In the genomic region with DNA sequence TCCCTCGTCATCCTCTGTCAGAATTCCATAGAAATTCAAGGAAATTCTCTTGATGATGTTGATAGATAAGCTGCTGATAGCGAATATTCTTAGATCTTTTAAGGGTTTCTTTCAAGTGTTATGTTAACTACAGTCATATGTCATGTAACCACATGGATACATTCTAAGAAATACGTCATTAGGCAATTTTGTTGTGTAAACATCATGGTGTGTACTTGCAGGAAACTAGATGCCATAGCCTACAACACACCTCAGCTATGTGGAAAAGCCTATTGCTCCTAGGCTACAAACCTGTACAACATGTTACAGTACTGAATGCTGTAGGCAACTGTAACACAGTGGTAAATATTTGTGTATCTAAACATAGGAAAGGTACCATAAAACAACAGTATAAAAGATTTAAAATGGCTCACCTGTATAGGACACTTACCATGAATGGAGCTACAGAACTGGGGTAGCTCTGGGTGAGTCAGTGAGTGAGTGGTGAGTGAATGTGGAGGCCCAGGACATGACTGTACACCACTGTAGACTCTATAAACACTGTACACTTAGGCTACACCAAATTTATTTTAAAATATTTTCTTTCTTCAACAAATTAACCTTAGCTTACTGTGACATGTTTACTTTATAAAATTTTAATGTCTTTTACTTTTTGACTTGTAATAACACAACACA, we compare ENCODE assay signal across 23 cellular contexts. TPM values are rescaled to one million over a fixed set of nuclear protein-coding genes. Genes with fewer than 3 reads are reported as not detected.
DNase-seq lines count a peak whose midpoint lies in the region; ATAC-seq, FAIRE-seq and TF ChIP-seq lines count a peak whose summit lies in the region.
"Had no signal": no experiment of that assay in that cellular context is flagged by ENCODE, and none has a peak within 500 bp of the region (broad histone marks: within the 10 kb centered on the region; RNA-seq: fewer than 3 reads in every experiment).

No MANE protein-coding gene starts in this region.

- H3K36me3 Mint-ChIP-seq in activated T-helper 17 cell treated with anti-CD3 and anti-CD28 coated beads, Interleukin-2, amount 50 U/mL, for 72 hours (ENCODE audit: low read depth) = no peaks in the 10 kb centered on the region
- H3K36me3 Mint-ChIP-seq: activated CD4-positive, alpha-beta memory T cell treated with anti-CD3 and anti-CD28 coated beads for 36 hours; activated naive CD8-positive, alpha-beta T cell treated with anti-CD3 and anti-CD28 coated beads, Interleukin-2, amount 10 ng/mL, durations not matched to agents 7 days and 5 days had no signal

- H3K27me3 ChIP-seq in dorsolateral prefrontal cortex = no peaks in the 10 kb centered on the region
- H3K27me3 ChIP-seq in Peyer's patch = no peaks in the 10 kb centered on the region
- H3K27me3 ChIP-seq: neutrophil, right atrium auricular region had no signal

- TF ChIP-seq POLR2A in GM12891 (IDR thresholded peaks at IDR 0.05; ENCODE audit: low read depth, low read length) (no peak), Peyer's patch (IDR thresholded peaks at IDR 0.05) (no peak)

- H3K9me3 ChIP-seq in mucosa of descending colon = no peaks in the 10 kb centered on the region
- no peaks in the 10 kb centered on the region for H3K9me3 ChIP-seq in Peyer's patch
- H3K9me3 ChIP-seq: neutrophil, right atrium auricular region had no signal

- no peaks in the 10 kb centered on the region for H3K27me3 Mint-ChIP-seq in activated T-helper 17 cell treated with anti-CD3 and anti-CD28 coated beads, Interleukin-2, amount 50 U/mL, for 72 hours
- H3K27me3 Mint-ChIP-seq: activated CD4-positive, alpha-beta memory T cell treated with anti-CD3 and anti-CD28 coated beads for 36 hours had no signal

- no peaks in the 10 kb centered on the region for H3K4me1 Mint-ChIP-seq in activated T-helper 17 cell treated with anti-CD3 and anti-CD28 coated beads, Interleukin-2, amount 50 U/mL, for 72 hours
- H3K4me1 Mint-ChIP-seq: activated naive CD8-positive, alpha-beta T cell treated with anti-CD3 and anti-CD28 coated beads, Interleukin-2, amount 10 ng/mL, durations not matched to agents 7 days and 5 days; H9 had no signal

- H3K4me3 Mint-ChIP-seq in activated T-helper 17 cell treated with anti-CD3 and anti-CD28 coated beads, Interleukin-2, amount 50 U/mL, for 72 hours = no peak overlapping the region
- H3K4me3 Mint-ChIP-seq: activated CD4-positive, alpha-beta memory T cell treated with anti-CD3 and anti-CD28 coated beads for 36 hours; activated naive CD8-positive, alpha-beta T cell treated with anti-CD3 and anti-CD28 coated beads, Interleukin-2, amount 10 ng/mL, durations not matched to agents 7 days and 5 days; activated T-cell treated with anti-CD3 and anti-CD28 coated beads, Interleukin-2, amount 50 U/mL, for 4 hours; H9 had no signal

- H3K4me1 ChIP-seq in mucosa of descending colon (ENCODE audit: low read depth) (no peaks in the 10 kb centered on the region), Peyer's patch (peaks cover 0 to 3% (median 0%) of the 10 kb centered on the region in 4 donors)

- FAIRE-seq in GM12891 (lab: Jason Lieb, UNC) = peak; percentile 20
- FAIRE-seq: endothelial cell of umbilical vein had no signal

- H3K36me3 ChIP-seq in mucosa of descending colon (ENCODE audit: low read depth) (no peaks in the 10 kb centered on the region), Peyer's patch (no peaks in the 10 kb centered on the region)
- H3K36me3 ChIP-seq: neutrophil, right atrium auricular region had no signal

- H3K27ac Mint-ChIP-seq in activated T-helper 17 cell treated with anti-CD3 and anti-CD28 coated beads, Interleukin-2, amount 50 U/mL, for 72 hours = no peak overlapping the region
- H3K27ac Mint-ChIP-seq: activated CD4-positive, alpha-beta memory T cell treated with anti-CD3 and anti-CD28 coated beads for 36 hours; activated naive CD8-positive, alpha-beta T cell treated with anti-CD3 and anti-CD28 coated beads, Interleukin-2, amount 10 ng/mL, durations not matched to agents 7 days and 5 days; H9 had no signal

- H3K9me3 Mint-ChIP-seq in activated T-helper 17 cell treated with anti-CD3 and anti-CD28 coated beads, Interleukin-2, amount 50 U/mL, for 72 hours = no peaks in the 10 kb centered on the region
- H3K9me3 Mint-ChIP-seq: activated CD4-positive, alpha-beta memory T cell treated with anti-CD3 and anti-CD28 coated beads for 36 hours; activated naive CD8-positive, alpha-beta T cell treated with anti-CD3 and anti-CD28 coated beads, Interleukin-2, amount 10 ng/mL, durations not matched to agents 7 days and 5 days; activated T-cell treated with anti-CD3 and anti-CD28 coated beads, Interleukin-2, amount 50 U/mL, for 4 hours; H9 had no signal

- intact Hi-C loops in dorsolateral prefrontal cortex (cut with DNase I) (no loop called here), mucosa of descending colon (cut with DNase I, micrococcal nuclease) (no loop called here)

- H3K27ac ChIP-seq in dorsolateral prefrontal cortex (peak overlapping the region in 54 of 59 donors; percentile 6 to 97 (median 85)), Peyer's patch (no peak overlapping the region)
- H3K27ac ChIP-seq: neutrophil, PC-9, right atrium auricular region, VCaP had no signal

- TF ChIP-seq CTCF in dorsolateral prefrontal cortex (IDR thresholded peaks at IDR 0.05 in 54 of 56, conservative IDR thresholded peaks at IDR 0.05 in 2 of 56; ENCODE audit: low read depth in 1 of 56, partially characterized antibody in 56 of 56) (no peak), mucosa of descending colon (IDR thresholded peaks at IDR 0.05) (no peak), Peyer's patch (IDR thresholded peaks at IDR 0.05) (no peak)

- H3K4me3 ChIP-seq in dorsolateral prefrontal cortex (no peak overlapping the region), mucosa of descending colon (no peak overlapping the region), Peyer's patch (no peak overlapping the region)
- H3K4me3 ChIP-seq: PC-9, right atrium auricular region had no signal

- DNase-seq in GM12891 (ENCODE audit: insufficient read length, low spot score) (no peak), NCI-H774 (lab: John Stamatoyannopoulos, UW) (peak; percentile 17), dorsolateral prefrontal cortex (no peak), mucosa of descending colon (no peak), Peyer's patch (no peak), Kasumi-1 (lab: John Stamatoyannopoulos, UW) (no peak)
- DNase-seq: activated CD4-positive, alpha-beta memory T cell treated with anti-CD3 and anti-CD28 coated beads for 36 hours; activated naive CD8-positive, alpha-beta T cell treated with anti-CD3 and anti-CD28 coated beads, Interleukin-2, amount 10 ng/mL, durations not matched to agents 7 days and 5 days; activated T-cell treated with anti-CD3 and anti-CD28 coated beads, Interleukin-2, amount 50 U/mL, for 4 hours; GF-D8; H9; NCI-H187; NCI-H524; PC-9; stimulated activated CD4-positive, alpha-beta T cell treated with anti-CD3 and anti-CD28 coated beads, Interleukin-1b, Interleukin-23, amount 100 ng/mL, for 48 hours had no signal

- peak; percentile 35 for ATAC-seq in mucosa of descending colon
- ATAC-seq in GM21515 (IDR thresholded peaks at IDR 0.05; ENCODE audit: unreplicated experiment) = no peak
- ATAC-seq in activated T-helper 17 cell treated with anti-CD3 and anti-CD28 coated beads, Interleukin-2, amount 50 U/mL, for 72 hours (replicated peaks) = no peak
- ATAC-seq: activated T-cell treated with anti-CD3 and anti-CD28 coated beads, Interleukin-2, amount 50 U/mL, for 4 hours had no signal

TF ChIP-seq in GM12891, 5 proteins besides CTCF, POLR2A, EP300 and RAD21:
- TF ChIP-seq TAF1 (IDR thresholded peaks at IDR 0.05; ENCODE audit: low read depth, low read length) = no peak
- no peak for TF ChIP-seq SPI1 (IDR thresholded peaks at IDR 0.05; ENCODE audit: low read depth, low read length)
- TF ChIP-seq POLR2AphosphoS5 (IDR thresholded peaks at IDR 0.05; ENCODE audit: low read depth, low read length) = no peak
- no peak for TF ChIP-seq PAX5 (IDR thresholded peaks at IDR 0.05; ENCODE audit: insufficient read depth, low read length, severe bottlenecking)
- no peak for TF ChIP-seq POU2F2 (IDR thresholded peaks at IDR 0.05; ENCODE audit: low read depth, low read length)

RNA-seq across cellular contexts. Expression of a gene that starts 34.6 kb away (rescaled TPM):
- polyA plus RNA-seq in GM12891 (2012; ENCODE audit: low read depth, missing spikeins) = not detected
- total RNA-seq in dorsolateral prefrontal cortex (100 to 1,000 TPM in 14 of 120 experiments, 10 to 100 TPM in 106; 10.0 to 223 (median 46.3) TPM), mucosa of descending colon (10 to 100 TPM in 1 of 3 donors, 1 to 10 TPM in 2; 3.5 to 10.0 (median 5.3) TPM), Peyer's patch (under 1 TPM in 2 of 4 donors, not detected in 2; 0.13 to 0.18 TPM)
- not detected for total RNA-seq in activated T-helper 17 cell treated with anti-CD3 and anti-CD28 coated beads, Interleukin-2, amount 50 U/mL, for 72 hours
- total RNA-seq: activated CD4-positive, alpha-beta memory T cell treated with anti-CD3 and anti-CD28 coated beads for 36 hours; activated naive CD8-positive, alpha-beta T cell treated with anti-CD3 and anti-CD28 coated beads, Interleukin-2, amount 10 ng/mL, durations not matched to agents 7 days and 5 days; endothelial cell of umbilical vein; kidney epithelial cell; MCF 10A; PC-9 had no signal
- polyA plus RNA-seq: endothelial cell of umbilical vein had no signal

RNA-seq across cellular contexts. Expression of a gene that starts 37.7 kb away (rescaled TPM):
- polyA plus RNA-seq in GM12891 (2012; ENCODE audit: low read depth, missing spikeins) = 0.04 TPM
- 1 to 10 TPM in 12 of 120 experiments, under 1 TPM in 26, not detected in 82; 0.13 to 1.8 (median 0.67) TPM for total RNA-seq in dorsolateral prefrontal cortex
- total RNA-seq in mucosa of descending colon = under 1 TPM; 0.06 to 0.63 (median 0.23) TPM
- total RNA-seq in Peyer's patch = under 1 TPM in 1 of 4 donors, not detected in 3; 0.83 TPM
- under 1 TPM; 0.71 to 0.79 TPM for total RNA-seq in activated T-helper 17 cell treated with anti-CD3 and anti-CD28 coated beads, Interleukin-2, amount 50 U/mL, for 72 hours
- total RNA-seq: activated CD4-positive, alpha-beta memory T cell treated with anti-CD3 and anti-CD28 coated beads for 36 hours; activated naive CD8-positive, alpha-beta T cell treated with anti-CD3 and anti-CD28 coated beads, Interleukin-2, amount 10 ng/mL, durations not matched to agents 7 days and 5 days; endothelial cell of umbilical vein; H9; kidney epithelial cell; MCF 10A had no signal
- polyA plus RNA-seq: endothelial cell of umbilical vein had no signal

Comparison
In these comparisons a context has a peak if more than half of its experiments do, and no peak if none do; other contexts are left out.
1. H3K27ac ChIP-seq: peak in dorsolateral prefrontal cortex (54 of 59); none in Peyer's patch (0 of 4).